In the genomic region with DNA sequence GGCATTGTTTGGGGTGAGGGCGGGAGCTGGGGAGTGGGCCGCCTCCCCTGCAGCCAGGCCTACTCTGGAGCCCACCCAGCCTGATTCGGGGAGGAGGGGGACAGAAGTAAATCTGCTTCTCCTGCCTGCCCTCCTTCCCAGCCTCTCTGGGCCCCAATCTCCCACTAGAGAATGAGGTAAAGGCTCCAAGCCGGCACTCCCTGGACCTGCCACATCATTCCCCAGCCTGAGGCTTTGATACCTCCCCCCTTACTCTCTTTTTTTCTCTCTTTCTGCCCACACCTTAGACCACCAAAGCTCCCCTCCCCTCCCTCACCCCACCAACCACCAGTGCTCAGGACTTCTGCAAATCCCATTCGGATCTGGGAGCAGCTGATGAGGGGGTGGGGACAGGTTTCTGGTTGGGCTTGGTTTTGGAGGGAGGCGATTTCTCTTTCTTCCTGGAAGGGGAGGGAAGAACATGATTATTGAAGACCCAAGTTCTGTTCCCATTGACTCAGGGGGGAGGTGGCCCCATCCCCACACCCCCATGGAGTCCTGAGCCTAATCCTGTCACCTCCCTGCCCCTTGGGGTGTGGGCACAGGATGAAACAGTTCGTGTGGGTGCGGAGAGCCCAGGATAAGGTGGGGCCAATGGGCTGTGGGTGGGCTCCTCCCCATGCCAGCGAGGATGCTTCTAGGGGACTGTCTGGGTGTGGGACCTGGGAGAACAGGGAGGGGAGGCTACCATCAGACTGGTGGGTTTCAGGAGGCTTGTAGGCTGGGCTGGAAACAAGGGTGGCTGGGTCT, we compare ENCODE assay signal across 8 cellular contexts. TPM values are rescaled to one million over a fixed set of nuclear protein-coding genes. Genes with fewer than 3 reads are reported as not detected.
DNase-seq lines count a peak whose midpoint lies in the region; ATAC-seq and TF ChIP-seq lines count a peak whose summit lies in the region.

No MANE protein-coding gene starts in this region.

- H3K9me3 ChIP-seq in iPS DF 6.9 (ENCODE audit: control insufficient read depth, insufficient read depth, low read length) (no peaks in the 10 kb centered on the region), spleen (no peaks in the 10 kb centered on the region)

- H3K9me3 Mint-ChIP-seq in activated naive CD4-positive, alpha-beta T cell treated with anti-CD3 and anti-CD28 coated beads for 36 hours: no peaks in the 10 kb centered on the region
- H3K9me3 Mint-ChIP-seq in activated naive CD4-positive, alpha-beta T cell treated with anti-CD3 and anti-CD28 coated beads, Interleukin-2, amount 10 ng/mL, durations not matched to agents 7 days and 5 days: no peaks in the 10 kb centered on the region

- no peak for TF ChIP-seq POLR2A in spleen (IDR thresholded peaks at IDR 0.05)

- peaks cover 62% of the 10 kb centered on the region for H3K4me1 Mint-ChIP-seq in activated naive CD4-positive, alpha-beta T cell treated with anti-CD3 and anti-CD28 coated beads for 36 hours (ENCODE audit: low read depth)
- peaks cover 78% of the 10 kb centered on the region for H3K4me1 Mint-ChIP-seq in activated naive CD4-positive, alpha-beta T cell treated with anti-CD3 and anti-CD28 coated beads, Interleukin-2, amount 10 ng/mL, durations not matched to agents 7 days and 5 days

- peaks cover 6% of the 10 kb centered on the region; the same call in 1 of the 2 replicates for H3K4me1 ChIP-seq in iPS DF 6.9 (ENCODE audit: control insufficient read depth, insufficient read depth, low read length)
- H3K4me1 ChIP-seq in spleen: peaks cover 55 to 87% (median 75%) of the 10 kb centered on the region in 6 donors

- CTCF ChIA-PET in activated naive CD4-positive, alpha-beta T cell treated with anti-CD3 and anti-CD28 coated beads for 36 hours (lab: Charles Lee): interaction anchor here (1.7 to 2.3 kb wide), 2 partner anchors 31 to 129 kb away, joined by 6 to 7 read pairs; no protein-coding TSS in a partner anchor
- CTCF ChIA-PET in activated naive CD4-positive, alpha-beta T cell treated with anti-CD3 and anti-CD28 coated beads, Interleukin-2, amount 10 ng/mL, durations not matched to agents 7 days and 5 days (lab: Charles Lee): interaction anchor here (9.5 kb wide), 1 partner anchor 29 kb away, joined by 179 read pairs; no protein-coding TSS in a partner anchor

- H3K27ac ChIP-seq in iPS DF 6.9 (ENCODE audit: low read length): no peak overlapping the region
- peak overlapping the region; percentile 98 to 100 (median 98) for H3K27ac ChIP-seq in spleen

- no CpG with 5 or more reads among the region's 9 CpGs for WGBS in iPS DF 6.9 (ENCODE audit: insufficient coverage, insufficient read length)
- 4 to 13% (median 11%) methylated on average over 9 of the region's 9 CpGs for WGBS in spleen, 5 donors

- peak; percentile 30 for DNase-seq in activated naive CD4-positive, alpha-beta T cell treated with anti-CD3 and anti-CD28 coated beads for 36 hours
- no peak for DNase-seq in activated naive CD4-positive, alpha-beta T cell (lab: John Stamatoyannopoulos, UW)
- peak; percentile 35 for DNase-seq in activated naive CD4-positive, alpha-beta T cell treated with anti-CD3 and anti-CD28 coated beads, Interleukin-2, amount 10 ng/mL, durations not matched to agents 7 days and 5 days
- DNase-seq in iPS DF 6.9 (ENCODE audit: low read depth, low spot score) (no peak), spleen (no peak), midbrain (lab: John Stamatoyannopoulos, UW) (no peak), SHP77 treated with DMSO at 0.1 percent for 48 hours (lab: John Stamatoyannopoulos, UW) (no peak)

- H3K27me3 Mint-ChIP-seq in activated naive CD4-positive, alpha-beta T cell treated with anti-CD3 and anti-CD28 coated beads for 36 hours (ENCODE audit: low read depth): no peaks in the 10 kb centered on the region
- no peaks in the 10 kb centered on the region for H3K27me3 Mint-ChIP-seq in activated naive CD4-positive, alpha-beta T cell treated with anti-CD3 and anti-CD28 coated beads, Interleukin-2, amount 10 ng/mL, durations not matched to agents 7 days and 5 days

- no peak for TF ChIP-seq CTCF in spleen (IDR thresholded peaks at IDR 0.05 in 8 of 11, conservative IDR thresholded peaks at IDR 0.05 in 3 of 11)

- H3K27me3 ChIP-seq in iPS DF 6.9 (ENCODE audit: control insufficient read depth, insufficient read depth, low read length) (peaks cover 20% of the 10 kb centered on the region), spleen (replicated peaks in 1 of 7) (no peaks in the 10 kb centered on the region)

- peak overlapping the region; percentile 64; the same call in 1 of the 2 replicates for H3K4me3 ChIP-seq in iPS DF 6.9 (ENCODE audit: low read length)
- peak overlapping the region; percentile 88 to 98 (median 97) for H3K4me3 ChIP-seq in spleen

- ATAC-seq in GM18861 (IDR thresholded peaks at IDR 0.05; ENCODE audit: unreplicated experiment): no peak

- intact Hi-C loops in activated naive CD4-positive, alpha-beta T cell treated with anti-CD3 and anti-CD28 coated beads for 36 hours (cut with micrococcal nuclease): loop anchor here (1.0 to 10.0 kb wide), 4 partner anchors 8 to 1357 kb away; a partner anchor contains a TSS
- intact Hi-C loops in spleen (cut with DNase I; ENCODE audit: low total_unique reads): loop anchor here (10.0 kb wide), 2 partner anchors 67 to 127 kb away; a partner anchor contains a TSS

- H3K4me3 Mint-ChIP-seq in activated naive CD4-positive, alpha-beta T cell treated with anti-CD3 and anti-CD28 coated beads for 36 hours: peak overlapping the region; percentile 90
- H3K4me3 Mint-ChIP-seq in activated naive CD4-positive, alpha-beta T cell treated with anti-CD3 and anti-CD28 coated beads, Interleukin-2, amount 10 ng/mL, durations not matched to agents 7 days and 5 days: peak overlapping the region; percentile 94

- H3K36me3 Mint-ChIP-seq in activated naive CD4-positive, alpha-beta T cell treated with anti-CD3 and anti-CD28 coated beads for 36 hours (ENCODE audit: low read depth): peaks cover 15% of the 10 kb centered on the region
- peaks cover 41% of the 10 kb centered on the region for H3K36me3 Mint-ChIP-seq in activated naive CD4-positive, alpha-beta T cell treated with anti-CD3 and anti-CD28 coated beads, Interleukin-2, amount 10 ng/mL, durations not matched to agents 7 days and 5 days

- H3K36me3 ChIP-seq in iPS DF 6.9 (ENCODE audit: control insufficient read depth, insufficient read depth, low read length) (no peaks in the 10 kb centered on the region), spleen (peaks cover 0 to 14% (median 0%) of the 10 kb centered on the region in 6 donors)

- H3K27ac Mint-ChIP-seq in activated naive CD4-positive, alpha-beta T cell treated with anti-CD3 and anti-CD28 coated beads for 36 hours: peak overlapping the region; percentile 94
- peak overlapping the region; percentile 87 for H3K27ac Mint-ChIP-seq in activated naive CD4-positive, alpha-beta T cell treated with anti-CD3 and anti-CD28 coated beads, Interleukin-2, amount 10 ng/mL, durations not matched to agents 7 days and 5 days

RNA-seq across cellular contexts. Expression of a gene that starts 1.3 kb away (rescaled TPM):
- total RNA-seq in activated naive CD4-positive, alpha-beta T cell treated with anti-CD3 and anti-CD28 coated beads for 36 hours: 100 to 1,000 TPM; 106 TPM
- 100 to 1,000 TPM in 3 of 7 donors, 10 to 100 TPM in 4; 72.6 to 116 (median 96.9) TPM for total RNA-seq in spleen
- 10 to 100 TPM; 30.4 to 62.7 (median 38.0) TPM for polyA plus RNA-seq in spleen

RNA-seq across cellular contexts. Expression of a gene that starts 8.0 kb away (rescaled TPM):
- 10 to 100 TPM; 35.9 to 37.6 TPM for total RNA-seq in activated naive CD4-positive, alpha-beta T cell treated with anti-CD3 and anti-CD28 coated beads for 36 hours
- 10 to 100 TPM; 46.7 to 98.1 (median 56.4) TPM for total RNA-seq in spleen
- 10 to 100 TPM; 42.9 to 70.1 (median 60.2) TPM for polyA plus RNA-seq in spleen

RNA-seq across cellular contexts. Expression of a gene that starts 32.3 kb away (rescaled TPM):
- under 1 TPM in 1 of 2 experiments, not detected in 1; 0.07 TPM for total RNA-seq in activated naive CD4-positive, alpha-beta T cell treated with anti-CD3 and anti-CD28 coated beads for 36 hours
- 10 to 100 TPM in 4 of 7 donors, 1 to 10 TPM in 3; 7.0 to 32.0 (median 10.3) TPM for total RNA-seq in spleen
- 1 to 10 TPM; 2.1 to 5.9 (median 4.3) TPM for polyA plus RNA-seq in spleen

Comparison
In these comparisons a context has a peak if more than half of its experiments do, and no peak if none do; other contexts are left out.
1. DNase-seq: peak in activated naive CD4-positive, alpha-beta T cell treated with anti-CD3 and anti-CD28 coated beads for 36 hours (single experiment) and activated naive CD4-positive, alpha-beta T cell treated with anti-CD3 and anti-CD28 coated beads, Interleukin-2, amount 10 ng/mL, durations not matched to agents 7 days and 5 days (single experiment); none in activated naive CD4-positive, alpha-beta T cell (0 of 4), iPS DF 6.9 (single experiment), spleen (single experiment), midbrain (single experiment) and SHP77 treated with DMSO at 0.1 percent for 48 hours (single experiment).
2. RNA of a gene that starts 32.3 kb away (total RNA-seq): 7.0 to 32.0 TPM in spleen; 0.07 TPM in activated naive CD4-positive, alpha-beta T cell treated with anti-CD3 and anti-CD28 coated beads for 36 hours; every median in the first group is over 4 times any median in the second.